Comparison of ENCODE assay signal across 11 cellular contexts in the genomic region with DNA sequence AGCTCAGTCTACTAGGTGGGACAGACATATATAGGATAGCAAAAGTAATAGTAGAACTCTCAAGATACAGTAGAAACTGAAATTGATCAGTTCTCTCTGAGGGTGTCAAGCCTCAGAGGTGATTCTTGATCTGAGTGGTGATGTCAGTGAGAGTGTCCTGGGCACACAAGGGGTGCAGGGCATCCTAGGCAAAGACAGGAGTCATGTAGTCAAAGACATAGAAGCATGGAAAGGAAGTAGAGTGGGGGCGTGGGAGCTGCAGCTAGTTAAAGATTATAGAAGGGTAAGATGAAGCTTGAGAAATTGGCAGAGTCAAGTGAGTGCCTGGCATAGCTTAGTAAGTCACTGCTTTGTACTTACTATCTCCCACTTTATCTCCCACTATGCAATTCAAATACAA. TPM values are rescaled to one million over a fixed set of nuclear protein-coding genes. Genes with fewer than 3 reads are reported as not detected.
DNase-seq lines count a peak whose midpoint lies in the region; ATAC-seq and TF ChIP-seq lines count a peak whose summit lies in the region.
"Had no signal": no experiment of that assay in that cellular context is flagged by ENCODE, and none has a peak within 500 bp of the region (broad histone marks: within the 10 kb centered on the region; RNA-seq: fewer than 3 reads in every experiment).

No MANE protein-coding gene starts in this region.

- H3K9me3 Mint-ChIP-seq in activated naive CD4-positive, alpha-beta T cell treated with anti-CD3 and anti-CD28 coated beads, Interleukin-2, amount 50 U/mL, for 72 hours, result no peaks in the 10 kb centered on the region

- H3K9me3 ChIP-seq in upper lobe of right lung (no peaks in the 10 kb centered on the region), testis (no peaks in the 10 kb centered on the region), A673 (ENCODE audit: low read depth, low read length, poor library complexity, severe bottlenecking) (no peaks in the 10 kb centered on the region)
- H3K9me3 ChIP-seq: SJCRH30 had no signal

- H3K36me3 ChIP-seq in upper lobe of right lung, result no peaks in the 10 kb centered on the region
- H3K36me3 ChIP-seq in testis (ENCODE audit: low read depth, missing control alignments), result no peaks in the 10 kb centered on the region
- no peaks in the 10 kb centered on the region for H3K36me3 ChIP-seq in A673 (ENCODE audit: insufficient read depth, low read length, poor library complexity, severe bottlenecking)
- H3K36me3 ChIP-seq: cardiac muscle cell had no signal

- H3K4me1 ChIP-seq in upper lobe of right lung (no peaks in the 10 kb centered on the region), testis (peaks cover 3% of the 10 kb centered on the region), A673 (ENCODE audit: insufficient read depth, low read length, poor library complexity, severe bottlenecking) (no peaks in the 10 kb centered on the region)
- H3K4me1 ChIP-seq: SJCRH30 had no signal

- H3K4me3 ChIP-seq in upper lobe of right lung (no peak overlapping the region), testis (no peak overlapping the region), A673 (ENCODE audit: low read depth, low read length, poor library complexity, severe bottlenecking) (no peak overlapping the region)
- H3K4me3 ChIP-seq: cardiac muscle cell, SJCRH30 had no signal

- peak; percentile 43 for DNase-seq in stimulated activated naive CD4-positive, alpha-beta T cell treated with Interleukin-2 at 50 U/mL for 16 hours (lab: John Stamatoyannopoulos, UW)
- no peak for DNase-seq in stimulated activated naive CD4-positive, alpha-beta T cell (lab: John Stamatoyannopoulos, UW)
- DNase-seq in activated naive CD4-positive, alpha-beta T cell treated with anti-CD3 and anti-CD28 coated beads, Interleukin-2, amount 50 U/mL, for 72 hours (ENCODE audit: low spot score in 2 of 2), result peak in 1 of 2 donors; percentile 25
- DNase-seq in upper lobe of right lung, result no peak
- DNase-seq in testis, result no peak
- no peak for DNase-seq in A673 (ENCODE audit: low spot score)
- no peak for DNase-seq in NCI-H2196 treated with DMSO at 0.1 percent for 48 hours (lab: John Stamatoyannopoulos, UW; ENCODE audit: unreplicated experiment)
- DNase-seq: SJCRH30 had no signal

- POLR2A ChIA-PET in A673 (lab: Charles Lee; ENCODE audit: low non-redundant PET), result no interaction called here

- BruUV-seq in A673 (replicated peaks; lab: Mats Ljungman, UMichigan), result no TSS peak

- CTCF ChIA-PET in A673 (lab: Charles Lee), result no interaction called here

- TF ChIP-seq CTCF in upper lobe of right lung (IDR thresholded peaks at IDR 0.05) (no peak), testis (IDR thresholded peaks at IDR 0.05) (no peak), A673 (conservative IDR thresholded peaks at IDR 0.05; ENCODE audit: low read depth, low read length) (no peak)

- 69 to 93% methylated on average over 1 of the region's 1 CpG for WGBS in testis, 2 donors

- peaks cover 0 to 15% of the 10 kb centered on the region in 2 donors for H3K36me3 Mint-ChIP-seq in activated naive CD4-positive, alpha-beta T cell treated with anti-CD3 and anti-CD28 coated beads, Interleukin-2, amount 50 U/mL, for 72 hours

- H3K27me3 ChIP-seq in upper lobe of right lung (no peaks in the 10 kb centered on the region), testis (no peaks in the 10 kb centered on the region), A673 (replicated peaks; ENCODE audit: insufficient read depth, low read depth, low read length, poor library complexity) (no peaks in the 10 kb centered on the region)
- H3K27me3 ChIP-seq: cardiac muscle cell, SJCRH30 had no signal

- no peak overlapping the region for H3K27ac ChIP-seq in upper lobe of right lung
- no peak overlapping the region for H3K27ac ChIP-seq in testis
- H3K27ac ChIP-seq in A673 (ENCODE audit: low read depth, low read length, poor library complexity, severe bottlenecking), result no peak overlapping the region
- H3K27ac ChIP-seq: cardiac muscle cell, SJCRH30 had no signal

- intact Hi-C loops in upper lobe of right lung (cut with DNase I) (no loop called here), testis (cut with DNase I; ENCODE audit: low total_unique reads) (no loop called here), A673 (cut with micrococcal nuclease; ENCODE audit: unreplicated experiment) (no loop called here)

- peak; percentile 97 for ATAC-seq in HG02981 (IDR thresholded peaks at IDR 0.05; ENCODE audit: unreplicated experiment)
- peak; percentile 95 to 96 for ATAC-seq in activated naive CD4-positive, alpha-beta T cell treated with anti-CD3 and anti-CD28 coated beads, Interleukin-2, amount 50 U/mL, for 72 hours
- peak; percentile 42 for ATAC-seq in upper lobe of right lung
- ATAC-seq: left lobe of liver had no signal

- TF ChIP-seq POLR2A in testis (IDR thresholded peaks at IDR 0.05), result no peak

- H3K27ac Mint-ChIP-seq in activated naive CD4-positive, alpha-beta T cell treated with anti-CD3 and anti-CD28 coated beads, Interleukin-2, amount 50 U/mL, for 72 hours, result peak overlapping the region in 1 of 2 donors; percentile 12

RNA-seq across cellular contexts. Expression of gene CDC7, which starts 22.8 kb away (rescaled TPM):
- total RNA-seq in activated naive CD4-positive, alpha-beta T cell treated with anti-CD3 and anti-CD28 coated beads, Interleukin-2, amount 50 U/mL, for 72 hours, result 10 to 100 TPM; 38.2 to 38.9 TPM
- total RNA-seq in upper lobe of right lung (4.3 TPM), testis (10 to 100 TPM; 15.5 to 22.4 TPM), A673 (2021) (29.6 and 34.0 TPM in 2 replicates)
- 24.2 TPM for polyA plus RNA-seq in testis (ENCODE audit: insufficient read depth, low read depth, low replicate concordance)

Comparison
In these comparisons a context has a peak if more than half of its experiments do, and no peak if none do; other contexts are left out.
1. ATAC-seq: peak in every context shown above with its lines; median percentile 97 in HG02981; 96 in activated naive CD4-positive, alpha-beta T cell treated with anti-CD3 and anti-CD28 coated beads, Interleukin-2, amount 50 U/mL, for 72 hours; 42 in upper lobe of right lung.